ENCODE assay signal across 8 cellular contexts in the genomic region with DNA sequence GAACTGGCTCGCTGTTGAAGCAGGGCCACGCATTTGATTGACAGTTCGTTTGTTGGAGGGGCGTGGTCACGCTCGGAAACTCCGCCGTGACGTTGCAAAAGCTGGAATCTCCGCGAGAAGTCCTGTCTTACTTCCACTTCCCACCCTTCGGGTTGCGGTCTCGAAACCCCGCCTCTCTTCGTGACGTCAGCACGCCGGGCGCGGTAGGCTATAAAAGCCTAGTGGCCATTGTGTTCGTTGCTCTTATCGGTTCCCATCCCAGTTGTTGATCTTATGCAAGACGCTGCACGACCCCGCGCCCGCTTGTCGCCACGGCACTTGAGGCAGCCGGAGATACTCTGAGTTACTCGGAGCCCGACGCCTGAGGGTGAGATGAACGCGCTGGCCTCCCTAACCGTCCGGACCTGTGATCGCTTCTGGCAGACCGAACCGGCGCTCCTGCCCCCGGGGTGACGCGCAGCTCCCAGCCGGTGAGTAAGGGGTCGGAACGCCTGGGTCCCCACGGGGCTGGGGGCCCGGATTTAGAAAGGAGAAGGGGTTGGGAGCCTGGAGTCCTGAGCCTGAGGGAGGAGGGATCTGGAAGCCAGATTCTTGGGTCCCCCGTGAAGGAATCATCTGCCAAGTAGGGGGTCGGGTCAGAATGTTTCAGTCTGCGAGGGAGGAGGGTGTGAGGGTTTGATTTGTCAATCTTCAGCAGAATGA. TPM values are rescaled to one million over a fixed set of nuclear protein-coding genes. Genes with fewer than 3 reads are reported as not detected.
DNase-seq lines count a peak whose midpoint lies in the region; ATAC-seq and TF ChIP-seq lines count a peak whose summit lies in the region.

A gene (plus strand): TSS at position 240 of the 702 bp plus-strand sequence. CDS start 813 bp downstream, outside the sequence.

- no peaks in the 10 kb centered on the region for H3K9me3 Mint-ChIP-seq in CD8-positive, alpha-beta T cell
- H3K9me3 Mint-ChIP-seq in activated T-cell treated with anti-CD3 and anti-CD28 coated beads, Interleukin-2, amount 50 U/mL, for 4 hours: no peaks in the 10 kb centered on the region

- peaks cover 32% of the 10 kb centered on the region for H3K4me1 ChIP-seq in CD8-positive, alpha-beta T cell (ENCODE audit: insufficient read depth, low read length)
- peaks cover 4 to 40% (median 22%) of the 10 kb centered on the region in 4 donors for H3K4me1 ChIP-seq in Peyer's patch

- peak within 1 kb of the TSS; percentile 100 for H3K27ac Mint-ChIP-seq in CD8-positive, alpha-beta T cell

- no peak for TF ChIP-seq CTCF in CD8-positive, alpha-beta T cell (IDR thresholded peaks at IDR 0.05)
- TF ChIP-seq CTCF in Peyer's patch (IDR thresholded peaks at IDR 0.05): peak in 5 of 6 experiments; percentile 9 to 55 (median 32)

- H3K4me3 Mint-ChIP-seq in CD8-positive, alpha-beta T cell: peak within 1 kb of the TSS; percentile 97
- peak within 1 kb of the TSS; percentile 99 for H3K4me3 Mint-ChIP-seq in activated T-cell treated with anti-CD3 and anti-CD28 coated beads, Interleukin-2, amount 50 U/mL, for 4 hours

- peak; percentile 41 for ATAC-seq in CD8-positive, alpha-beta T cell
- peak; percentile 30 for ATAC-seq in GM21360 (IDR thresholded peaks at IDR 0.05; ENCODE audit: unreplicated experiment)
- peak; percentile 49 to 54 for ATAC-seq in activated T-cell treated with anti-CD3 and anti-CD28 coated beads, Interleukin-2, amount 50 U/mL, for 4 hours

- H3K27me3 ChIP-seq in CD8-positive, alpha-beta T cell (ENCODE audit: insufficient read depth, low read length): no peaks in the 10 kb centered on the region
- no peaks in the 10 kb centered on the region for H3K27me3 ChIP-seq in Peyer's patch

- no peaks in the 10 kb centered on the region for H3K27me3 Mint-ChIP-seq in CD8-positive, alpha-beta T cell (ENCODE audit: low read depth)
- H3K27me3 Mint-ChIP-seq in activated T-cell treated with anti-CD3 and anti-CD28 coated beads, Interleukin-2, amount 50 U/mL, for 4 hours (ENCODE audit: low read depth): no peaks in the 10 kb centered on the region

- H3K4me1 Mint-ChIP-seq in CD8-positive, alpha-beta T cell (ENCODE audit: low read depth): peaks cover 34% of the 10 kb centered on the region
- peaks cover 31% of the 10 kb centered on the region for H3K4me1 Mint-ChIP-seq in activated T-cell treated with anti-CD3 and anti-CD28 coated beads, Interleukin-2, amount 50 U/mL, for 4 hours (ENCODE audit: low read depth)

- intact Hi-C loops in CD8-positive, alpha-beta T cell (cut with DNase I, micrococcal nuclease): loop anchor here (1.0 to 10.0 kb wide), 10 partner anchors 14 to 1640 kb away; a partner anchor contains a TSS

- peaks cover 36% of the 10 kb centered on the region for H3K36me3 Mint-ChIP-seq in CD8-positive, alpha-beta T cell
- H3K36me3 Mint-ChIP-seq in activated T-cell treated with anti-CD3 and anti-CD28 coated beads, Interleukin-2, amount 50 U/mL, for 4 hours (ENCODE audit: insufficient read depth): peaks cover 36% of the 10 kb centered on the region

- H3K36me3 ChIP-seq in CD8-positive, alpha-beta T cell (ENCODE audit: insufficient read depth, low read length): peaks cover 7% of the 10 kb centered on the region
- H3K36me3 ChIP-seq in KOPT-K1 (ENCODE audit: insufficient read depth, low read length): peaks cover 7% of the 10 kb centered on the region; the same call in 1 of the 2 replicates
- peaks cover 0 to 42% (median 0%) of the 10 kb centered on the region in 3 donors for H3K36me3 ChIP-seq in Peyer's patch

- no peaks in the 10 kb centered on the region for H3K9me3 ChIP-seq in CD8-positive, alpha-beta T cell (ENCODE audit: low read length)
- H3K9me3 ChIP-seq in KOPT-K1 (ENCODE audit: insufficient read depth, low read length, poor library complexity, severe bottlenecking) (no peaks in the 10 kb centered on the region), Peyer's patch (no peaks in the 10 kb centered on the region)

- CTCF ChIA-PET in CD8-positive, alpha-beta T cell (lab: Charles Lee): interaction anchor here (1.1 to 1.2 kb wide), 2 partner anchors 77 to 98 kb away, joined by 4 to 5 read pairs; no protein-coding TSS in a partner anchor

- H3K4me3 ChIP-seq in CD8-positive, alpha-beta T cell (ENCODE audit: low read depth, low read length): peak within 1 kb of the TSS; percentile 90
- peak within 1 kb of the TSS; percentile 75 to 95 (median 83) for H3K4me3 ChIP-seq in Peyer's patch

- POLR2A ChIA-PET in CD8-positive, alpha-beta T cell (lab: Charles Lee): interaction anchor here (0.6 to 1.1 kb wide), 6 partner anchors 10 to 96 kb away, joined by 3 read pairs; no protein-coding TSS in a partner anchor

- TF ChIP-seq POLR2A in Peyer's patch (IDR thresholded peaks at IDR 0.05) (peak; percentile 100), erythroblast (IDR thresholded peaks at IDR 0.05; ENCODE audit: low read length) (peak; percentile 100)

- peak; percentile 95 to 99 (median 98) for DNase-seq in CD8-positive, alpha-beta T cell
- DNase-seq in Peyer's patch: peak; percentile 99
- peak; percentile 100 for DNase-seq in activated T-cell treated with anti-CD3 and anti-CD28 coated beads, Interleukin-2, amount 50 U/mL, for 4 hours
- peak; percentile 99 to 100 for DNase-seq in erythroblast (lab: John Stamatoyannopoulos, UW)
- DNase-seq in mucosa of gallbladder (ENCODE audit: low spot score): peak; percentile 99
- peak; percentile 98 for DNase-seq in stimulated activated CD8-positive, alpha-beta memory T cell treated with anti-CD3 and anti-CD28 coated beads, Interleukin-4, amount 100 ng/mL, for 24 hours (ENCODE audit: low read depth)

- peak within 1 kb of the TSS; percentile 99 for H3K27ac ChIP-seq in CD8-positive, alpha-beta T cell (ENCODE audit: low read depth, low read length)
- peak within 1 kb of the TSS; percentile 72 for H3K27ac ChIP-seq in KOPT-K1 (ENCODE audit: low read depth, low read length, poor library complexity, severe bottlenecking)
- peak within 1 kb of the TSS; percentile 98 to 100 (median 100) for H3K27ac ChIP-seq in Peyer's patch

RNA-seq across cellular contexts. Expression of the gene that starts here (rescaled TPM):
- 100 to 1,000 TPM; 398 to 399 TPM for total RNA-seq in CD8-positive, alpha-beta T cell
- total RNA-seq in Peyer's patch (100 to 1,000 TPM in 2 of 4 donors, 10 to 100 TPM in 2; 39.2 to 198 (median 80.3) TPM), mucosa of gallbladder (42.7 TPM)
- total RNA-seq in activated T-cell treated with anti-CD3 and anti-CD28 coated beads, Interleukin-2, amount 50 U/mL, for 4 hours: 100 to 1,000 TPM in 2 of 3 donors, 10 to 100 TPM in 1; 76.0 to 134 (median 110) TPM

Comparison
In these comparisons a context has a peak if more than half of its experiments do, and no peak if none do; other contexts are left out.
1. Peak in every context shown above with its lines: DNase-seq, ATAC-seq, H3K4me3 ChIP-seq and H3K27ac ChIP-seq.